In the genomic region with DNA sequence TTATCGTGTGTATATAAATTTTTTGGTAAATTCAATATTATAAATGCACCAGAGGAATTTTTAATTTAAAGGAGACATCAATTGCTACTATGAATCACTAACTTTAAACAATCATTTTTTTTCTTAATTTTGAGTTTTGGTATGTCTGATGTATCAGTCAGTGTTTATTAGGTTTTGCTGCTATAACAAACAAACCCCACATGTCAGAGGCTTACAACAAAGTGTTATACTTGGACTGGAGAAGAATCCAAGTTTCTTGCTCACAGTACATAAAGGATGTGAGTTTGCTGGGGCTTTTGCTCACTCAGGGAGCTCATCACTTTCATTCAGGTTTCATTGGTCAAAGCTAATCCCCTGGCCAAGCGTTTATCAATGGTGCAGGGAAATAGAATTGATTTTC, we compare ENCODE assay signal across 38 cellular contexts.
"Had no signal": no experiment of that assay in that cellular context is flagged by ENCODE, and none has a peak within 500 bp of the region (broad histone marks: within the 10 kb centered on the region; RNA-seq: fewer than 3 reads in every experiment).

No MANE protein-coding gene starts in this region.

- H3K4me1 Mint-ChIP-seq: activated naive CD4-positive, alpha-beta T cell treated with anti-CD3 and anti-CD28 coated beads, Interleukin-2, amount 10 ng/mL, durations not matched to agents 7 days and 5 days; activated naive CD4-positive, alpha-beta T cell treated with anti-CD3 and anti-CD28 coated beads, Interleukin-2, amount 50 U/mL, for 24 hours; activated naive CD8-positive, alpha-beta T cell treated with anti-CD3 and anti-CD28 coated beads for 36 hours; activated naive CD8-positive, alpha-beta T cell treated with anti-CD3 and anti-CD28 coated beads, Interleukin-2, amount 10 ng/mL, durations not matched to agents 7 days and 5 days; activated T-helper 17 cell treated with anti-CD3 and anti-CD28 coated beads, Interleukin-2, amount 50 U/mL, for 72 hours; brain; central memory CD8-positive, alpha-beta T cell had no signal

- FAIRE-seq: astrocyte had no signal

- DNase-seq: activated effector memory CD4-positive, alpha-beta T cell treated with anti-CD3 and anti-CD28 coated beads, Interleukin-2, amount 50 U/mL, for 16 hours; activated effector memory CD4-positive, alpha-beta T cell treated with Interleukin-2 at 50 U/mL for 16 hours; activated gamma-delta T cell; activated gamma-delta T cell treated with Interleukin-2 at 50 U/mL for 16 hours; activated naive CD4-positive, alpha-beta T cell; activated naive CD4-positive, alpha-beta T cell treated with anti-CD3 and anti-CD28 coated beads for 36 hours; activated naive CD4-positive, alpha-beta T cell treated with anti-CD3 and anti-CD28 coated beads, Interleukin-2, amount 10 ng/mL, durations not matched to agents 7 days and 5 days; activated naive CD4-positive, alpha-beta T cell treated with anti-CD3 and anti-CD28 coated beads, Interleukin-2, amount 50 U/mL, for 16 hours; activated naive CD4-positive, alpha-beta T cell treated with Interleukin-2 at 50 U/mL for 16 hours; activated naive CD8-positive, alpha-beta T cell treated with anti-CD3 and anti-CD28 coated beads for 36 hours; activated naive CD8-positive, alpha-beta T cell treated with anti-CD3 and anti-CD28 coated beads, Interleukin-2, amount 10 ng/mL, durations not matched to agents 7 days and 5 days; activated T-cell treated with anti-CD3 and anti-CD28 coated beads, Interleukin-2, amount 50 U/mL, for 1 hour; activated T-cell treated with anti-CD3 and anti-CD28 coated beads, Interleukin-2, amount 50 U/mL, for 24 hours; activated T-cell treated with anti-CD3 and anti-CD28 coated beads, Interleukin-2, amount 50 U/mL, for 4 hours; activated T-cell treated with anti-CD3 and anti-CD28 coated beads, Interleukin-2, amount 50 U/mL, for 48 hours; activated T-cell treated with anti-CD3 and anti-CD28 coated beads, Interleukin-2, amount 50 U/mL, for 72 hours; adrenal gland; amniotic stem cell; amygdala; anterior cingulate cortex; aorta; body of pancreas; brain microvascular endothelial cell; caudate nucleus; central memory CD4-positive, alpha-beta T cell; cerebellar nuclear complex had no signal

- H3K36me3 ChIP-seq: adrenal gland, ascending aorta, brain microvascular endothelial cell, breast epithelium, cardiac muscle cell had no signal

- H3K4me3 Mint-ChIP-seq: activated naive CD4-positive, alpha-beta T cell treated with anti-CD3 and anti-CD28 coated beads for 36 hours; activated naive CD4-positive, alpha-beta T cell treated with anti-CD3 and anti-CD28 coated beads, Interleukin-2, amount 10 ng/mL, durations not matched to agents 7 days and 5 days; activated naive CD4-positive, alpha-beta T cell treated with anti-CD3 and anti-CD28 coated beads, Interleukin-2, amount 50 U/mL, for 24 hours; activated naive CD8-positive, alpha-beta T cell; activated naive CD8-positive, alpha-beta T cell treated with anti-CD3 and anti-CD28 coated beads for 36 hours; activated naive CD8-positive, alpha-beta T cell treated with anti-CD3 and anti-CD28 coated beads, Interleukin-2, amount 10 ng/mL, durations not matched to agents 7 days and 5 days; activated T-cell treated with anti-CD3 and anti-CD28 coated beads, Interleukin-2, amount 50 U/mL, for 24 hours; activated T-cell treated with anti-CD3 and anti-CD28 coated beads, Interleukin-2, amount 50 U/mL, for 4 hours; activated T-cell treated with anti-CD3 and anti-CD28 coated beads, Interleukin-2, amount 50 U/mL, for 72 hours; activated T-helper 1 cell treated with anti-CD3 and anti-CD28 coated beads, Interleukin-12 subunit alpha, Interleukin-12 subunit beta, Interleukin-2, Interleukin-4 antibody, amounts not matched to agents 30 ng/mL and 10 ng/mL and 1 ng/mL, durations not matched to agents 14 hours and 24 hours and 36 hours; activated T-helper 17 cell treated with anti-CD3 and anti-CD28 coated beads, Interleukin-2, amount 50 U/mL, for 72 hours; brain; central memory CD8-positive, alpha-beta T cell had no signal

- H3K4me3 ChIP-seq: adrenal gland, ascending aorta, body of pancreas, breast epithelium, cardiac muscle cell had no signal

- H3K36me3 Mint-ChIP-seq: activated naive CD4-positive, alpha-beta T cell treated with anti-CD3 and anti-CD28 coated beads, Interleukin-2, amount 10 ng/mL, durations not matched to agents 7 days and 5 days; activated naive CD4-positive, alpha-beta T cell treated with anti-CD3 and anti-CD28 coated beads, Interleukin-2, amount 50 U/mL, for 24 hours; activated naive CD4-positive, alpha-beta T cell treated with anti-CD3 and anti-CD28 coated beads, Interleukin-2, amount 50 U/mL, for 72 hours; activated naive CD8-positive, alpha-beta T cell; activated naive CD8-positive, alpha-beta T cell treated with anti-CD3 and anti-CD28 coated beads for 36 hours; activated naive CD8-positive, alpha-beta T cell treated with anti-CD3 and anti-CD28 coated beads, Interleukin-2, amount 10 ng/mL, durations not matched to agents 7 days and 5 days; brain had no signal

- H3K9me3 ChIP-seq: adrenal gland, ascending aorta, body of pancreas had no signal

- H3K27ac Mint-ChIP-seq: activated naive CD4-positive, alpha-beta T cell treated with anti-CD3 and anti-CD28 coated beads for 36 hours; activated naive CD4-positive, alpha-beta T cell treated with anti-CD3 and anti-CD28 coated beads, Interleukin-2, amount 10 ng/mL, durations not matched to agents 7 days and 5 days; activated naive CD4-positive, alpha-beta T cell treated with anti-CD3 and anti-CD28 coated beads, Interleukin-2, amount 50 U/mL, for 24 hours; activated naive CD4-positive, alpha-beta T cell treated with anti-CD3 and anti-CD28 coated beads, Interleukin-2, amount 50 U/mL, for 72 hours; activated naive CD8-positive, alpha-beta T cell; activated naive CD8-positive, alpha-beta T cell treated with anti-CD3 and anti-CD28 coated beads for 36 hours; activated naive CD8-positive, alpha-beta T cell treated with anti-CD3 and anti-CD28 coated beads, Interleukin-2, amount 10 ng/mL, durations not matched to agents 7 days and 5 days; activated T-cell treated with anti-CD3 and anti-CD28 coated beads, Interleukin-2, amount 50 U/mL, for 24 hours; activated T-cell treated with anti-CD3 and anti-CD28 coated beads, Interleukin-2, amount 50 U/mL, for 72 hours; activated T-helper 1 cell treated with anti-CD3 and anti-CD28 coated beads, Interleukin-12 subunit alpha, Interleukin-12 subunit beta, Interleukin-2, Interleukin-4 antibody, amounts not matched to agents 30 ng/mL and 10 ng/mL and 1 ng/mL, durations not matched to agents 14 hours and 24 hours and 36 hours; activated T-helper 17 cell treated with anti-CD3 and anti-CD28 coated beads, Interleukin-2, amount 50 U/mL, for 72 hours; activated T-helper 2 cell treated with anti-CD3 and anti-CD28 coated beads, Interferon-gamma antibody, Interleukin-2, Interleukin-4, amounts not matched to agents 10 μg/mL and 5 μg/mL and 100 μg/mL, durations not matched to agents 14 hours and 24 hours and 36 hours; brain had no signal

- H3K27me3 ChIP-seq: adrenal gland, ascending aorta, body of pancreas, brain microvascular endothelial cell, breast epithelium, cardiac muscle cell had no signal

- H3K27ac ChIP-seq: adrenal gland, ascending aorta, body of pancreas, brain microvascular endothelial cell, breast epithelium, cardiac muscle cell had no signal

- H3K4me1 ChIP-seq: adrenal gland, body of pancreas, breast epithelium had no signal

- H3K9me3 Mint-ChIP-seq: activated naive CD4-positive, alpha-beta T cell treated with anti-CD3 and anti-CD28 coated beads for 36 hours; activated naive CD4-positive, alpha-beta T cell treated with anti-CD3 and anti-CD28 coated beads, Interleukin-2, amount 10 ng/mL, durations not matched to agents 7 days and 5 days; activated naive CD4-positive, alpha-beta T cell treated with anti-CD3 and anti-CD28 coated beads, Interleukin-2, amount 50 U/mL, for 24 hours; activated naive CD8-positive, alpha-beta T cell treated with anti-CD3 and anti-CD28 coated beads for 36 hours; activated naive CD8-positive, alpha-beta T cell treated with anti-CD3 and anti-CD28 coated beads, Interleukin-2, amount 10 ng/mL, durations not matched to agents 7 days and 5 days; activated T-cell treated with anti-CD3 and anti-CD28 coated beads, Interleukin-2, amount 50 U/mL, for 24 hours; activated T-cell treated with anti-CD3 and anti-CD28 coated beads, Interleukin-2, amount 50 U/mL, for 4 hours; activated T-helper 2 cell treated with anti-CD3 and anti-CD28 coated beads, Interferon-gamma antibody, Interleukin-2, Interleukin-4, amounts not matched to agents 10 μg/mL and 5 μg/mL and 100 μg/mL, durations not matched to agents 14 hours and 24 hours and 36 hours had no signal

- ATAC-seq: activated naive CD4-positive, alpha-beta T cell treated with anti-CD3 and anti-CD28 coated beads, Interleukin-2, amount 50 U/mL, for 72 hours; activated T-cell treated with anti-CD3 and anti-CD28 coated beads, Interleukin-2, amount 50 U/mL, for 4 hours; activated T-cell treated with anti-CD3 and anti-CD28 coated beads, Interleukin-2, amount 50 U/mL, for 72 hours; activated T-helper 17 cell treated with anti-CD3 and anti-CD28 coated beads, Interleukin-2, amount 50 U/mL, for 72 hours; body of pancreas had no signal

- H3K27me3 Mint-ChIP-seq: activated naive CD4-positive, alpha-beta T cell treated with anti-CD3 and anti-CD28 coated beads, Interleukin-2, amount 10 ng/mL, durations not matched to agents 7 days and 5 days; activated naive CD4-positive, alpha-beta T cell treated with anti-CD3 and anti-CD28 coated beads, Interleukin-2, amount 50 U/mL, for 24 hours; activated naive CD8-positive, alpha-beta T cell; activated naive CD8-positive, alpha-beta T cell treated with anti-CD3 and anti-CD28 coated beads for 36 hours; activated T-cell treated with anti-CD3 and anti-CD28 coated beads, Interleukin-2, amount 50 U/mL, for 24 hours; brain had no signal
